In genomic region chr4:163582688-163583087, GRCh38 we compare ENCODE assay signal across 19 cellular contexts.
"Had no signal": no experiment of that assay in that cellular context is flagged by ENCODE, and none has a peak within 500 bp of the region (broad histone marks: within the 10 kb centered on the region; RNA-seq: fewer than 3 reads in every experiment).

No MANE protein-coding gene starts in this region.

- H3K27me3 ChIP-seq: gastrocnemius medialis, tibial artery had no signal

- H3K4me3 Mint-ChIP-seq: activated CD4-positive, alpha-beta T cell treated with anti-CD3 and anti-CD28 coated beads, Interleukin-2, amount 10 ng/mL, durations not matched to agents 24 days and 14 days; activated CD8-positive, alpha-beta T cell treated with anti-CD3 and anti-CD28 coated beads for 36 hours; nephron progenitor cell had no signal

- H3K9me3 Mint-ChIP-seq: activated CD4-positive, alpha-beta T cell treated with anti-CD3 and anti-CD28 coated beads, Interleukin-2, amount 10 ng/mL, durations not matched to agents 24 days and 14 days; activated CD8-positive, alpha-beta T cell treated with anti-CD3 and anti-CD28 coated beads for 36 hours; activated T-helper 2 cell treated with anti-CD3 and anti-CD28 coated beads, Interferon-gamma antibody, Interleukin-2, Interleukin-4, amounts not matched to agents 10 μg/mL and 5 μg/mL and 100 μg/mL, durations not matched to agents 14 hours and 24 hours and 36 hours; nephron progenitor cell had no signal

- H3K4me1 ChIP-seq: gastrocnemius medialis, left ventricle myocardium inferior, tibial artery had no signal

- ATAC-seq: activated CD8-positive, alpha-beta T cell treated with anti-CD3 and anti-CD28 coated beads for 36 hours; gastrocnemius medialis; stimulated activated naive CD8-positive, alpha-beta T cell treated with anti-CD3 and anti-CD28 coated beads, Interleukin-15, Interleukin-2, amounts not matched to agents 100 U/mL and 50 U/mL, for 24 hours had no signal

- H3K27ac Mint-ChIP-seq: activated CD4-positive, alpha-beta T cell treated with anti-CD3 and anti-CD28 coated beads, Interleukin-2, amount 10 ng/mL, durations not matched to agents 24 days and 14 days; activated CD8-positive, alpha-beta T cell treated with anti-CD3 and anti-CD28 coated beads for 36 hours; activated T-helper 2 cell treated with anti-CD3 and anti-CD28 coated beads, Interferon-gamma antibody, Interleukin-2, Interleukin-4, amounts not matched to agents 10 μg/mL and 5 μg/mL and 100 μg/mL, durations not matched to agents 14 hours and 24 hours and 36 hours; nephron progenitor cell had no signal

- H3K4me1 Mint-ChIP-seq: activated CD4-positive, alpha-beta T cell treated with anti-CD3 and anti-CD28 coated beads, Interleukin-2, amount 10 ng/mL, durations not matched to agents 24 days and 14 days; nephron progenitor cell had no signal

- H3K27ac ChIP-seq: gastrocnemius medialis, left ventricle myocardium inferior, tibial artery had no signal

- DNase-seq: activated CD4-positive, alpha-beta T cell treated with anti-CD3 and anti-CD28 coated beads, Interleukin-2, amount 10 ng/mL, durations not matched to agents 24 days and 14 days; activated CD8-positive, alpha-beta T cell treated with anti-CD3 and anti-CD28 coated beads for 36 hours; activated naive CD4-positive, alpha-beta T cell treated with Interleukin-2 at 50 U/mL for 16 hours; activated T-cell treated with anti-CD3 and anti-CD28 coated beads, Interleukin-2, amount 50 U/mL, for 1 hour; aorta; cerebellar nuclear complex; cortex of kidney; gastrocnemius medialis; head of caudate nucleus; kidney; left ventricle myocardium inferior; mammary epithelial cell; nephron progenitor cell; nucleus accumbens; stimulated activated naive CD8-positive, alpha-beta T cell treated with anti-CD3 and anti-CD28 coated beads, Interleukin-15, Interleukin-2, amounts not matched to agents 100 U/mL and 50 U/mL, for 24 hours; substantia nigra; tibial artery had no signal

- H3K27me3 Mint-ChIP-seq: activated CD4-positive, alpha-beta T cell treated with anti-CD3 and anti-CD28 coated beads, Interleukin-2, amount 10 ng/mL, durations not matched to agents 24 days and 14 days had no signal

- FAIRE-seq: endometrium, kidney had no signal

- H3K9me3 ChIP-seq: gastrocnemius medialis, tibial artery had no signal

- H3K4me3 ChIP-seq: gastrocnemius medialis, left ventricle myocardium inferior, tibial artery had no signal

- H3K36me3 ChIP-seq: gastrocnemius medialis, left ventricle myocardium inferior, tibial artery had no signal
